2 cellular contexts compared by ENCODE assay signal in the genomic region with DNA sequence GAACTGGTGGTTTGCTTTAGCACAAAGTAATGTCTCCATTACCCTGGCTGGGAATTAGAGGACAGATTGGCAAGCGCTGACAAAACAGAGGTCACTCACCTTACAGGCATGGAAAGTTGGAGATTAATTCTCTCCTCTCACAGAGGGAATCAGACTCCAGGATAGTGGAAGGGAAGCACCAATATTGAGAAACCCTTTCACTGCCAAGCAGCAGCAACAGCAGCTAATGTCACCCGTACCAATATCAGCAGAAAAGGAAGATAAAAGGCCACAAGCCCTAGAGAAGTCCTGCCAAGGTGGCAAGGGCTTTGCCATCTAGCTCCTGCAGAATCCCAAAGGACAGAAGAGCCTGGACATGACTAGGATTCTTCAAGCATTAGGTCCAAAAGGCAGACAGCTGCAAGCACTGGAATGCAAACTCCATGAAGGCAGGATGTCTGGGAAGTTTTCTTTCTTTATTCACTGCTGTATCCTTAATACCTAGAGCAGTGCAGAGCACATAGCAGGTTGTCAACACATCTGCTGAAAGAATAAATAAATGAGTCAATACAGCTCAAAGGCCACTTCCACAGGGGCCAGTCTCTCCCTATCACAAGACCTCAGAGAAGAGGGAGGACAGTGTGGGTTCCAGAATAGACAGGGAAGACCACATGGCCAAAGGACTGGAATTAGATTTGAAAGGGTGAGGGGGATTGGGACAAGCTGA.
A peak's percentile ranks its signal among the peaks of the same experiment; 100 is the strongest.
TF ChIP-seq lines count a peak whose summit lies in the region.

No MANE protein-coding gene starts in this region.

TF ChIP-seq in liver, 16 proteins besides CTCF, POLR2A, EP300 and RAD21 (continued from another document):
- TF ChIP-seq, protein P1, sequence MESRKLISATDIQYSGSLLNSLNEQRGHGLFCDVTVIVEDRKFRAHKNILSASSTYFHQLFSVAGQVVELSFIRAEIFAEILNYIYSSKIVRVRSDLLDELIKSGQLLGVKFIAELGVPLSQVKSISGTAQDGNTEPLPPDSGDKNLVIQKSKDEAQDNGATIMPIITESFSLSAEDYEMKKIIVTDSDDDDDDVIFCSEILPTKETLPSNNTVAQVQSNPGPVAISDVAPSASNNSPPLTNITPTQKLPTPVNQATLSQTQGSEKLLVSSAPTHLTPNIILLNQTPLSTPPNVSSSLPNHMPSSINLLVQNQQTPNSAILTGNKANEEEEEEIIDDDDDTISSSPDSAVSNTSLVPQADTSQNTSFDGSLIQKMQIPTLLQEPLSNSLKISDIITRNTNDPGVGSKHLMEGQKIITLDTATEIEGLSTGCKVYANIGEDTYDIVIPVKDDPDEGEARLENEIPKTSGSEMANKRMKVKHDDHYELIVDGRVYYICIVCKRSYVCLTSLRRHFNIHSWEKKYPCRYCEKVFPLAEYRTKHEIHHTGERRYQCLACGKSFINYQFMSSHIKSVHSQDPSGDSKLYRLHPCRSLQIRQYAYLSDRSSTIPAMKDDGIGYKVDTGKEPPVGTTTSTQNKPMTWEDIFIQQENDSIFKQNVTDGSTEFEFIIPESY (IDR thresholded peaks at IDR 0.05): peak; percentile 24
- TF ChIP-seq, protein P2, sequence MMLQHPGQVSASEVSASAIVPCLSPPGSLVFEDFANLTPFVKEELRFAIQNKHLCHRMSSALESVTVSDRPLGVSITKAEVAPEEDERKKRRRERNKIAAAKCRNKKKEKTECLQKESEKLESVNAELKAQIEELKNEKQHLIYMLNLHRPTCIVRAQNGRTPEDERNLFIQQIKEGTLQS (IDR thresholded peaks at IDR 0.05): peak; percentile 23
- TF ChIP-seq JUND (IDR thresholded peaks at IDR 0.05): peak; percentile 83 to 88
- TF ChIP-seq RXRA (IDR thresholded peaks at IDR 0.05): peak; percentile 90 to 94
- TF ChIP-seq FOXA2 (IDR thresholded peaks at IDR 0.05): peak; percentile 61
- TF ChIP-seq NR2F2 (IDR thresholded peaks at IDR 0.05): no peak
- TF ChIP-seq, protein P3, sequence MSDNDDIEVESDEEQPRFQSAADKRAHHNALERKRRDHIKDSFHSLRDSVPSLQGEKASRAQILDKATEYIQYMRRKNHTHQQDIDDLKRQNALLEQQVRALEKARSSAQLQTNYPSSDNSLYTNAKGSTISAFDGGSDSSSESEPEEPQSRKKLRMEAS (IDR thresholded peaks at IDR 0.05): peak; percentile 26
- TF ChIP-seq YY1 (IDR thresholded peaks at IDR 0.05): peak; percentile 84
- peak; percentile 84 to 89 for TF ChIP-seq HNF4A (conservative IDR thresholded peaks at IDR 0.05)
- peak; percentile 78 for TF ChIP-seq SP1 (IDR thresholded peaks at IDR 0.05)
- peak; percentile 76 for TF ChIP-seq HNF4G (IDR thresholded peaks at IDR 0.05)
- TF ChIP-seq FOXA1 (IDR thresholded peaks at IDR 0.05): no peak
- TF ChIP-seq TAF1 (conservative IDR thresholded peaks at IDR 0.05): no peak
- TF ChIP-seq, protein P4, sequence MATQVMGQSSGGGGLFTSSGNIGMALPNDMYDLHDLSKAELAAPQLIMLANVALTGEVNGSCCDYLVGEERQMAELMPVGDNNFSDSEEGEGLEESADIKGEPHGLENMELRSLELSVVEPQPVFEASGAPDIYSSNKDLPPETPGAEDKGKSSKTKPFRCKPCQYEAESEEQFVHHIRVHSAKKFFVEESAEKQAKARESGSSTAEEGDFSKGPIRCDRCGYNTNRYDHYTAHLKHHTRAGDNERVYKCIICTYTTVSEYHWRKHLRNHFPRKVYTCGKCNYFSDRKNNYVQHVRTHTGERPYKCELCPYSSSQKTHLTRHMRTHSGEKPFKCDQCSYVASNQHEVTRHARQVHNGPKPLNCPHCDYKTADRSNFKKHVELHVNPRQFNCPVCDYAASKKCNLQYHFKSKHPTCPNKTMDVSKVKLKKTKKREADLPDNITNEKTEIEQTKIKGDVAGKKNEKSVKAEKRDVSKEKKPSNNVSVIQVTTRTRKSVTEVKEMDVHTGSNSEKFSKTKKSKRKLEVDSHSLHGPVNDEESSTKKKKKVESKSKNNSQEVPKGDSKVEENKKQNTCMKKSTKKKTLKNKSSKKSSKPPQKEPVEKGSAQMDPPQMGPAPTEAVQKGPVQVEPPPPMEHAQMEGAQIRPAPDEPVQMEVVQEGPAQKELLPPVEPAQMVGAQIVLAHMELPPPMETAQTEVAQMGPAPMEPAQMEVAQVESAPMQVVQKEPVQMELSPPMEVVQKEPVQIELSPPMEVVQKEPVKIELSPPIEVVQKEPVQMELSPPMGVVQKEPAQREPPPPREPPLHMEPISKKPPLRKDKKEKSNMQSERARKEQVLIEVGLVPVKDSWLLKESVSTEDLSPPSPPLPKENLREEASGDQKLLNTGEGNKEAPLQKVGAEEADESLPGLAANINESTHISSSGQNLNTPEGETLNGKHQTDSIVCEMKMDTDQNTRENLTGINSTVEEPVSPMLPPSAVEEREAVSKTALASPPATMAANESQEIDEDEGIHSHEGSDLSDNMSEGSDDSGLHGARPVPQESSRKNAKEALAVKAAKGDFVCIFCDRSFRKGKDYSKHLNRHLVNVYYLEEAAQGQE (IDR thresholded peaks at IDR 0.05): peak; percentile 58

TF ChIP-seq in neural cell, 6 proteins besides CTCF, POLR2A, EP300 and RAD21 (continued from another document):
- TF ChIP-seq, protein P4 (IDR thresholded peaks at IDR 0.05; ENCODE audit: borderline replicate concordance): no peak
- TF ChIP-seq POLR2AphosphoS5 (IDR thresholded peaks at IDR 0.05): no peak
- no peak for TF ChIP-seq MXI1 (conservative IDR thresholded peaks at IDR 0.05; ENCODE audit: poor library complexity, severe bottlenecking)
- no peak for TF ChIP-seq TAF1 (IDR thresholded peaks at IDR 0.05; ENCODE audit: low read depth)
- no peak for TF ChIP-seq EZH2 (IDR thresholded peaks at IDR 0.05; ENCODE audit: borderline replicate concordance, insufficient read depth, low read length, poor library complexity, severe bottlenecking)
